Comparison of ENCODE assay signal across 14 cellular contexts in genomic region chr16:27328937-27329336, GRCh38. TPM values are rescaled to one million over a fixed set of nuclear protein-coding genes. Genes with fewer than 3 reads are reported as not detected.
A peak's percentile ranks its signal among the peaks of the same experiment; 100 is the strongest.
DNase-seq lines count a peak whose midpoint lies in the region; ATAC-seq and TF ChIP-seq lines count a peak whose summit lies in the region.
"Had no signal": no experiment of that assay in that cellular context is flagged by ENCODE, and none has a peak within 500 bp of the region (broad histone marks: within the 10 kb centered on the region; RNA-seq: fewer than 3 reads in every experiment).

No MANE protein-coding gene starts in this region.

- no peaks in the 10 kb centered on the region for H3K9me3 ChIP-seq in fibroblast of lung (ENCODE audit: control insufficient read depth, insufficient read depth, low read depth, low read length)
- H3K9me3 ChIP-seq: A549 had no signal

- peak overlapping the region; percentile 63 for H3K4me3 Mint-ChIP-seq in activated CD4-positive, alpha-beta T cell treated with anti-CD3 and anti-CD28 coated beads, Interleukin-2, amount 10 ng/mL, durations not matched to agents 24 days and 14 days
- H3K4me3 Mint-ChIP-seq in activated CD4-positive, alpha-beta memory T cell treated with anti-CD3 and anti-CD28 coated beads, Interleukin-2, amount 10 ng/mL, durations not matched to agents 7 days and 5 days: no peak overlapping the region
- H3K4me3 Mint-ChIP-seq in stimulated activated memory B cell treated with anti-CD40 and anti-IgM and Interleukin-4, amounts not matched to agents 10 μg/mL and 1 μg/mL and 100 μg/mL, for 72 hours: no peak overlapping the region
- H3K4me3 Mint-ChIP-seq: neural crest cell had no signal

- no peaks in the 10 kb centered on the region for H4K20me1 ChIP-seq in fibroblast of lung (ENCODE audit: control insufficient read depth, extremely low read depth, insufficient read depth, low read length)

- H2AFZ ChIP-seq in fibroblast of lung (ENCODE audit: low read length): no peak overlapping the region

- no peak overlapping the region for H3K9ac ChIP-seq in fibroblast of lung (ENCODE audit: insufficient read depth, low read length)

- peaks cover 83% of the 10 kb centered on the region for H3K36me3 Mint-ChIP-seq in activated CD4-positive, alpha-beta T cell treated with anti-CD3 and anti-CD28 coated beads, Interleukin-2, amount 10 ng/mL, durations not matched to agents 24 days and 14 days (ENCODE audit: low read depth)
- H3K36me3 Mint-ChIP-seq in activated CD4-positive, alpha-beta memory T cell treated with anti-CD3 and anti-CD28 coated beads, Interleukin-2, amount 10 ng/mL, durations not matched to agents 7 days and 5 days (ENCODE audit: low read depth): peaks cover 85% of the 10 kb centered on the region
- peaks cover 77% of the 10 kb centered on the region for H3K36me3 Mint-ChIP-seq in stimulated activated memory B cell treated with anti-CD40 and anti-IgM and Interleukin-4, amounts not matched to agents 10 μg/mL and 1 μg/mL and 100 μg/mL, for 72 hours

- H3K4me1 ChIP-seq in fibroblast of lung (ENCODE audit: control insufficient read depth, extremely low read depth, insufficient read depth, low read length): peaks cover 19% of the 10 kb centered on the region

- peak overlapping the region; percentile 76 for H3K27ac ChIP-seq in fibroblast of lung (ENCODE audit: insufficient read depth, low read length)

- no peak for DNase-seq in activated CD4-positive, alpha-beta T cell treated with anti-CD3 and anti-CD28 coated beads, Interleukin-2, amount 10 ng/mL, durations not matched to agents 24 days and 14 days
- no peak for DNase-seq in activated CD4-positive, alpha-beta T cell treated with anti-CD3 and anti-CD28 coated beads for 1 hour
- no peak for DNase-seq in activated CD4-positive, alpha-beta memory T cell treated with anti-CD3 and anti-CD28 coated beads, Interleukin-2, amount 10 ng/mL, durations not matched to agents 7 days and 5 days
- DNase-seq in fibroblast of lung (ENCODE audit: low read depth in 2 of 2): no peak
- DNase-seq in NCI-H510A (lab: John Stamatoyannopoulos, UW): no peak
- DNase-seq in HUDEP-2 (lab: John Stamatoyannopoulos, UW; ENCODE audit: unreplicated experiment in 76 of 76): no peak
- DNase-seq: DMS79; NCI-H1694 treated with DMSO at 0.1 percent for 48 hours; stimulated activated CD4-positive, alpha-beta T cell treated with anti-CD3 and anti-CD28 coated beads, Interleukin-4, amount 100 ng/mL, for 1 hour; T-helper 9 cell had no signal

- H3K27me3 ChIP-seq in fibroblast of lung (ENCODE audit: control insufficient read depth, insufficient read depth, low read length): no peaks in the 10 kb centered on the region

- no peak for ATAC-seq in stimulated activated memory B cell treated with anti-CD40 and anti-IgM and Interleukin-4, amounts not matched to agents 10 μg/mL and 1 μg/mL and 100 μg/mL, for 72 hours
- ATAC-seq in GM21447 (IDR thresholded peaks at IDR 0.05; ENCODE audit: unreplicated experiment): no peak
- ATAC-seq: A549 had no signal

- H3K4me1 Mint-ChIP-seq in activated CD4-positive, alpha-beta T cell treated with anti-CD3 and anti-CD28 coated beads, Interleukin-2, amount 10 ng/mL, durations not matched to agents 24 days and 14 days: peaks cover 72% of the 10 kb centered on the region
- H3K4me1 Mint-ChIP-seq in activated CD4-positive, alpha-beta memory T cell treated with anti-CD3 and anti-CD28 coated beads, Interleukin-2, amount 10 ng/mL, durations not matched to agents 7 days and 5 days: peaks cover 79% of the 10 kb centered on the region
- H3K4me1 Mint-ChIP-seq in stimulated activated memory B cell treated with anti-CD40 and anti-IgM and Interleukin-4, amounts not matched to agents 10 μg/mL and 1 μg/mL and 100 μg/mL, for 72 hours: peaks cover 49% of the 10 kb centered on the region

- no peak overlapping the region for H3K4me3 ChIP-seq in fibroblast of lung (replicated peaks in 1 of 4; ENCODE audit: control extremely low read depth in 1 of 4, insufficient read depth in 1 of 4, low read depth in 3 of 4, low read length in 4 of 4)
- H3K4me3 ChIP-seq: A549 had no signal

- intact Hi-C loops in activated CD4-positive, alpha-beta T cell treated with anti-CD3 and anti-CD28 coated beads, Interleukin-2, amount 10 ng/mL, durations not matched to agents 24 days and 14 days (cut with micrococcal nuclease): no loop called here

- POLR2A ChIA-PET in activated CD4-positive, alpha-beta memory T cell treated with anti-CD3 and anti-CD28 coated beads, Interleukin-2, amount 10 ng/mL, durations not matched to agents 7 days and 5 days (lab: Charles Lee): interaction anchor here (0.7 to 7.3 kb wide), 9 partner anchors 9 to 155 kb away, joined by 3 to 82 read pairs (median 4); no protein-coding TSS in a partner anchor

- TF ChIP-seq CTCF in fibroblast of lung (conservative IDR thresholded peaks at IDR 0.05 in 1 of 2, IDR thresholded peaks at IDR 0.05 in 1 of 2; ENCODE audit: low read depth in 1 of 2, low read length in 2 of 2): no peak

- no peaks in the 10 kb centered on the region for H3K36me3 ChIP-seq in fibroblast of lung (ENCODE audit: control insufficient read depth, insufficient read depth, low read length)

- H3K4me2 ChIP-seq in fibroblast of lung (ENCODE audit: extremely low read depth, insufficient read depth, low read length): no peak overlapping the region
- H3K4me2 ChIP-seq: A549 had no signal

- H3K79me2 ChIP-seq in fibroblast of lung (ENCODE audit: control insufficient read depth, insufficient read depth, low read length): peaks cover 30% of the 10 kb centered on the region

- CTCF ChIA-PET in activated CD4-positive, alpha-beta memory T cell treated with anti-CD3 and anti-CD28 coated beads, Interleukin-2, amount 10 ng/mL, durations not matched to agents 7 days and 5 days (lab: Charles Lee): interaction anchor here (0.9 to 3.3 kb wide), 5 partner anchors 12 to 155 kb away, joined by 3 to 10 read pairs (median 4); no protein-coding TSS in a partner anchor

- H3K27ac Mint-ChIP-seq in activated CD4-positive, alpha-beta T cell treated with anti-CD3 and anti-CD28 coated beads, Interleukin-2, amount 10 ng/mL, durations not matched to agents 24 days and 14 days: peak overlapping the region; percentile 87
- peak overlapping the region; percentile 45 for H3K27ac Mint-ChIP-seq in activated CD4-positive, alpha-beta memory T cell treated with anti-CD3 and anti-CD28 coated beads, Interleukin-2, amount 10 ng/mL, durations not matched to agents 7 days and 5 days
- H3K27ac Mint-ChIP-seq in stimulated activated memory B cell treated with anti-CD40 and anti-IgM and Interleukin-4, amounts not matched to agents 10 μg/mL and 1 μg/mL and 100 μg/mL, for 72 hours: peak overlapping the region; percentile 32

- no peaks in the 10 kb centered on the region for H3K9me3 Mint-ChIP-seq in activated CD4-positive, alpha-beta T cell treated with anti-CD3 and anti-CD28 coated beads, Interleukin-2, amount 10 ng/mL, durations not matched to agents 24 days and 14 days
- no peaks in the 10 kb centered on the region for H3K9me3 Mint-ChIP-seq in activated CD4-positive, alpha-beta memory T cell treated with anti-CD3 and anti-CD28 coated beads, Interleukin-2, amount 10 ng/mL, durations not matched to agents 7 days and 5 days
- H3K9me3 Mint-ChIP-seq in stimulated activated memory B cell treated with anti-CD40 and anti-IgM and Interleukin-4, amounts not matched to agents 10 μg/mL and 1 μg/mL and 100 μg/mL, for 72 hours: peaks cover 3% of the 10 kb centered on the region
- H3K9me3 Mint-ChIP-seq: neural crest cell had no signal

- H3K27me3 Mint-ChIP-seq in activated CD4-positive, alpha-beta T cell treated with anti-CD3 and anti-CD28 coated beads, Interleukin-2, amount 10 ng/mL, durations not matched to agents 24 days and 14 days: no peaks in the 10 kb centered on the region
- H3K27me3 Mint-ChIP-seq in activated CD4-positive, alpha-beta memory T cell treated with anti-CD3 and anti-CD28 coated beads, Interleukin-2, amount 10 ng/mL, durations not matched to agents 7 days and 5 days: no peaks in the 10 kb centered on the region
- no peaks in the 10 kb centered on the region for H3K27me3 Mint-ChIP-seq in stimulated activated memory B cell treated with anti-CD40 and anti-IgM and Interleukin-4, amounts not matched to agents 10 μg/mL and 1 μg/mL and 100 μg/mL, for 72 hours

RNA-seq across cellular contexts. Expression of gene IL4R, which starts 15.2 kb away (rescaled TPM):
- 345 and 375 TPM in 2 replicates for total RNA-seq in activated CD4-positive, alpha-beta T cell treated with anti-CD3 and anti-CD28 coated beads, Interleukin-2, amount 10 ng/mL, durations not matched to agents 24 days and 14 days
- 100 to 1,000 TPM; 257 to 268 TPM for total RNA-seq in activated CD4-positive, alpha-beta memory T cell treated with anti-CD3 and anti-CD28 coated beads, Interleukin-2, amount 10 ng/mL, durations not matched to agents 7 days and 5 days
- 21.1 and 23.6 TPM in 2 replicates for total RNA-seq in fibroblast of lung
- 17.1 and 25.5 TPM in 2 replicates for polyA plus RNA-seq in fibroblast of lung
- polyA plus RNA-seq in fibroblast of lung (2012): 16.8 and 23.5 TPM in 2 replicates
- 57.5 and 131 TPM in 2 replicates for polyA minus RNA-seq in fibroblast of lung (ENCODE audit: low replicate concordance)

Comparison
In these comparisons a context has a peak if more than half of its experiments do, and no peak if none do; other contexts are left out.
1. H3K27ac Mint-ChIP-seq: peak in every context shown above with its lines; median percentile 87 in activated CD4-positive, alpha-beta T cell treated with anti-CD3 and anti-CD28 coated beads, Interleukin-2, amount 10 ng/mL, durations not matched to agents 24 days and 14 days; 45 in activated CD4-positive, alpha-beta memory T cell treated with anti-CD3 and anti-CD28 coated beads, Interleukin-2, amount 10 ng/mL, durations not matched to agents 7 days and 5 days; 32 in stimulated activated memory B cell treated with anti-CD40 and anti-IgM and Interleukin-4, amounts not matched to agents 10 μg/mL and 1 μg/mL and 100 μg/mL, for 72 hours.
2. RNA of gene IL4R, which starts 15.2 kb away (total RNA-seq): 345 to 375 TPM in activated CD4-positive, alpha-beta T cell treated with anti-CD3 and anti-CD28 coated beads, Interleukin-2, amount 10 ng/mL, durations not matched to agents 24 days and 14 days and 257 to 268 TPM in activated CD4-positive, alpha-beta memory T cell treated with anti-CD3 and anti-CD28 coated beads, Interleukin-2, amount 10 ng/mL, durations not matched to agents 7 days and 5 days; 21.1 to 23.6 TPM in fibroblast of lung; every median in the first group is over 10 times any median in the second.